7 cellular contexts compared by ENCODE assay signal in the genomic region with DNA sequence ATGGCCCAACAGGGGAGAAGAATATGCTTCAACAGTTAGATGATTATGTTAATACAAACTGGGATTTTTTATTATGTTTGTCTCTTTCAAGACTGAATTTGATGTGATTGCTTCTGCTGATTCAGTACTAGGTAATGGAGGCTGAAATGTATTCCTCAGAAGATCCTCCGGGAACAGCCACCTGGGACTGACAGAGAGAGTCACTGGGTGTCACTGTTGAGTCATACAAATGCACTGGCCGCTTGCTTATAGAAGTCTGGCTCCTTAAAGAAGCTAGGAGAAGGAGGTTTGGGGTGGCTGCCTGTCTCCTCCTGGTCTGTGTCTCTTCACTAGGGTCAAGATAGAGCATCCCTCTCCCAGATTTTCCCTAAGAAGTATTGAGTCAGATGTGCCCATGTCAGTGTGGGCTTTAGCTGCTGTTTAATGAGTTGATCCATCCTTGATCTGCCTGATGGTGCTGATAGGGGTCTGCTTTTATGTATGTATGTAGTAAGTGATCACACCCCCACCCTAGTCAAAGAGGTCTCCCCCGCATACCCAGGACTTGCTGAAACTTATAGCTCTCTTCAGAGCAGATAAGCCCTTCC.
DNase-seq lines count a peak whose midpoint lies in the region; ATAC-seq, FAIRE-seq and TF ChIP-seq lines count a peak whose summit lies in the region.

No MANE protein-coding gene starts in this region.

- no peaks in the 10 kb centered on the region for H3K9me3 Mint-ChIP-seq in neural crest cell

- H3K27ac Mint-ChIP-seq in neural crest cell (ENCODE audit: unreplicated experiment): no peak overlapping the region

- H3K4me1 Mint-ChIP-seq in neural crest cell: peaks cover 4% of the 10 kb centered on the region

- H3K4me3 Mint-ChIP-seq in neural crest cell: no peak overlapping the region

- no peak for ATAC-seq in GM18867 (IDR thresholded peaks at IDR 0.05; ENCODE audit: unreplicated experiment)

- H3K36me3 Mint-ChIP-seq in neural crest cell (ENCODE audit: low read depth): no peaks in the 10 kb centered on the region

- intact Hi-C loops in posterior vena cava (cut with DNase I): no loop called here

- peak; percentile 66 for TF ChIP-seq CTCF in neural crest cell (conservative IDR thresholded peaks at IDR 0.05)

- DNase-seq in H54 (ENCODE audit: insufficient read length, low spot score): peak; percentile 36
- peak; percentile 45 for DNase-seq in NCI-H345 treated with DMSO at 0.1 percent for 48 hours (lab: John Stamatoyannopoulos, UW; ENCODE audit: unreplicated experiment)
- peak; percentile 22 for DNase-seq in dedifferentiated amniotic fluid mesenchymal stem cell (ENCODE audit: extremely low spot score)
- DNase-seq in neural crest cell (ENCODE audit: low read depth, low spot score): peak; percentile 36
- DNase-seq in posterior vena cava (ENCODE audit: low spot score): no peak
- no peak for DNase-seq in NOMO-1 (lab: John Stamatoyannopoulos, UW; ENCODE audit: unreplicated experiment in 2 of 2)

- H3K27me3 Mint-ChIP-seq in neural crest cell (ENCODE audit: low read depth): no peaks in the 10 kb centered on the region

- peak; percentile 99 for FAIRE-seq in H54 (lab: Jason Lieb, UNC)

- no peak for TF ChIP-seq POLR2A in H54 (IDR thresholded peaks at IDR 0.05; ENCODE audit: low read depth, low read length)

Comparison
In these comparisons a context has a peak if more than half of its experiments do, and no peak if none do; other contexts are left out.
1. DNase-seq: peak in H54 (single experiment), NCI-H345 treated with DMSO at 0.1 percent for 48 hours (single experiment), dedifferentiated amniotic fluid mesenchymal stem cell (single experiment) and neural crest cell (single experiment); none in posterior vena cava (single experiment) and NOMO-1 (0 of 2).